Comparison of ENCODE assay signal across 16 cellular contexts in the genomic region with DNA sequence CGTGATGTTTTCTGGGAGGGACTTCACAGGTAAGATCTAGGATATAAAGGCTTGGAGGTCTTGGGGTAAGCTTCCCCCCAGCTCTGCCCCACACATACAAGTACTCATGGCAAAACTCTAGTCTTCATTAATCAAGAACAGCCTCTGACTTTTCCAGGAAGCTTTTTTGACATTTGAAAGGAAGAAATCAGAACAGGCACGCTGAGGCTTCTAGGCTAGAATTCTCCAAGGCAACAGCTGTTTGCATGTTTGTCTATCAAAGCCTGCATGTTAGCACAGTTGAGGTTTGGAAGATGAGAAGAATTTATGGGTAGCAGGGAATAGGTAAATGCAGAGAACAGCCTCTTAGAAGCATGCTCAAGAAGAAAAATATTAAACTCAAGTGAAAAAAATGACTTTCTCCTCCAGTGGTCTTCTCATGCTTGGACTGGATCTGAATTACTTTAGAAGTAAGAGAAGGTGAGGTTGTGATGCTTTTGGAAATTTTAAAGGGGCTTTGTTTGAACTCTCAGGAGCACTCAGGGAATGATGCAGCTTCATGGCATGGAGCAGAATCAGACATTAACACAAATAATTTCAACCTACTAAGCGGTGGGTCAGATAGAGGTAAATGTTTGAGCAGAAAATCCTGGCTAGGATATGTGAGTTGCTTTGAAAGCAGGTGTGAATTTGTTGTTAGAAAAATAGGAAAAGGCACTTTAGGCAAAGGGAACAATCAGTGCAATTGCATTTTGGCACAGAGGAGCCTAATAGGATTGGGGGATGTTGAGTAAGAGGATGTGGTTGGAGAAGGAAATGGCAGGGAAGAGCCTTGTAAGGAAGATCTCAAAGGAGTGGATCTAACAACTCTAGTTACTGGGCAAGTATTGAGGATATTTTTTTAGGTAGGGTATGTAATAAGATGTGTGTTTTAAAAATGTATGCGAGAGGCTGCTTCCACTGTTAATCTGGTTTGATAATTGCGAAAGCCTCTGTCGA.
DNase-seq lines count a peak whose midpoint lies in the region; ATAC-seq, FAIRE-seq and TF ChIP-seq lines count a peak whose summit lies in the region.
"Had no signal": no experiment of that assay in that cellular context is flagged by ENCODE, and none has a peak within 500 bp of the region (broad histone marks: within the 10 kb centered on the region; RNA-seq: fewer than 3 reads in every experiment).

No MANE protein-coding gene starts in this region.

- TF ChIP-seq CTCF in heart left ventricle (IDR thresholded peaks at IDR 0.05) (no peak), bronchial epithelial cell (IDR thresholded peaks at IDR 0.05; ENCODE audit: insufficient read depth, low read length, severe bottlenecking) (no peak)

- TF ChIP-seq POLR2A in heart left ventricle (IDR thresholded peaks at IDR 0.05), result no peak

- no peak for FAIRE-seq in bronchial epithelial cell (lab: Jason Lieb, UNC)
- FAIRE-seq: G401.6, pancreas, RCC 7860 had no signal

- H3K27ac ChIP-seq in heart left ventricle, result no peak overlapping the region
- H3K27ac ChIP-seq: pancreas, VCaP had no signal

- DNase-seq in heart left ventricle (no peak), left ventricle myocardium superior (no peak), bronchial epithelial cell (ENCODE audit: low read depth) (peak; percentile 68), kidney tubule cell (ENCODE audit: low spot score) (peak; percentile 57), activated gamma-delta T cell treated with Interleukin-2 at 50 U/mL for 16 hours (no peak), G401 (ENCODE audit: low spot score) (no peak)
- no peak for DNase-seq in stimulated activated CD4-positive, alpha-beta T cell treated with anti-CD3 and anti-CD28 coated beads, Interleukin-2, amount 100 ng/mL, for 24 hours
- DNase-seq: 8988T; CD4-positive, alpha-beta T cell; NCI-H2081 treated with DMSO at 0.1 percent for 48 hours; pancreas; spleen had no signal

- in situ Hi-C loops in G401 (cut with HindIII; ENCODE audit: low sequenced_read_pairs), result no loop called here

- H3K9me3 ChIP-seq in heart left ventricle, result peaks cover 0 to 3% (median 0%) of the 10 kb centered on the region in 12 donors
- H3K9me3 ChIP-seq: pancreas, spleen had no signal

- peaks cover 0 to 10% (median 0%) of the 10 kb centered on the region in 12 donors for H3K4me1 ChIP-seq in heart left ventricle
- H3K4me1 ChIP-seq: pancreas had no signal

- peak in 3 of 4 donors; percentile 42 to 53 (median 47) for ATAC-seq in heart left ventricle
- no peak for ATAC-seq in left ventricle myocardium superior
- ATAC-seq in HG03432 (IDR thresholded peaks at IDR 0.05; ENCODE audit: unreplicated experiment), result no peak

- H3K36me3 ChIP-seq in heart left ventricle (no peaks in the 10 kb centered on the region), bronchial epithelial cell (ENCODE audit: control insufficient read depth, insufficient read depth, low read length) (no peaks in the 10 kb centered on the region)
- H3K36me3 ChIP-seq: pancreas, spleen had no signal

- H3K27me3 ChIP-seq in heart left ventricle (peaks cover 0 to 4% (median 0%) of the 10 kb centered on the region in 9 donors), bronchial epithelial cell (ENCODE audit: control insufficient read depth, insufficient read depth, low read length) (no peaks in the 10 kb centered on the region)
- H3K27me3 ChIP-seq: pancreas had no signal

- 69 to 78% (median 76%) methylated on average over 6 of the region's 6 CpGs for WGBS in heart left ventricle, 4 donors

- H3K4me3 ChIP-seq in heart left ventricle, result no peak overlapping the region
- H3K4me3 ChIP-seq in bronchial epithelial cell (ENCODE audit: low read depth, low read length), result no peak overlapping the region
- H3K4me3 ChIP-seq: pancreas, spleen had no signal

- intact Hi-C loops in heart left ventricle (cut with DNase I) (loop anchor here in 1 of 10 donors (10.0 kb wide), 1 partner anchor 77 kb away; no protein-coding TSS in a partner anchor), left ventricle myocardium superior (cut with micrococcal nuclease) (no loop called here)

Comparison
In these comparisons a context has a peak if more than half of its experiments do, and no peak if none do; other contexts are left out.
1. ATAC-seq: peak in heart left ventricle (3 of 4); none in left ventricle myocardium superior (single experiment) and HG03432 (single experiment).
2. DNase-seq: peak in bronchial epithelial cell (single experiment) and kidney tubule cell (single experiment); none in heart left ventricle (0 of 5), left ventricle myocardium superior (single experiment), activated gamma-delta T cell treated with Interleukin-2 at 50 U/mL for 16 hours (single experiment), G401 (single experiment) and stimulated activated CD4-positive, alpha-beta T cell treated with anti-CD3 and anti-CD28 coated beads, Interleukin-2, amount 100 ng/mL, for 24 hours (0 of 2).